ENCODE assay signal across 1 cellular context in the genomic region with DNA sequence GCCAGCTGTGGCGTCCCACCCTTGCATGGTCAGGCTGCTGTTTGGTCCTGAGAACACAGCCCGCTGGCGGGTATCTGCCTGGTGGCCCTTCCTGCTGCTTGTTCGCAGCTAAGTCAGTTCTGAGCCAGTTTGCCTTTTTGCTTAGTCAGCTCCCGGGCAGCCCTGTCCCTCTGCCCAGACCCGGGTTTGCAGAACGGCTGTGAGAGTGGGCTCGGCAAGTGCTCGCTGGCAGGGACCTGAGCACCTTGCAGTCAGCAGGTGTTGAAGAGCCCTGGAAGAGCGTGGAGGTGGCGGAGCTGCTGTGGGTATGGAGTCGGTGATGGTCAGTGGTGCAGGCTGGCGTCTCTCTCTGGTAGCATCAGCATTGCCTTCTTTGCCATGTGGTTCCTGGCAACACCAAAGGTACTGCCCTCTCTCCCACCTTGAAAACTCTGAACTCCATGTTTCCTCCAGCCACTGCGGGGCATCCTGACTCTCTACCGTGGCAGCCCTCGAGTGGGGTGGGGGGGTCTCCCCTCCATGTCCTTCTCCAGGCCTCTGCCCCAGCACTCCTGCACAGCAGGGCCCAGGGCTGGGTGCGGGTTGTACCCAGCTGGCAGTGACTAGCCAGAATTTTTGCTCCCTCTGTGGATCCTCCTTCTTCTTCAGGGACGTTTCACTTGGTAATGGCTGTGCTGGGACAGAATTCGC.
TF ChIP-seq lines count a peak whose summit lies in the region.

No MANE protein-coding gene starts in this region.

TF ChIP-seq in IMR-90, 13 proteins besides CTCF, POLR2A, EP300 and RAD21:
- TF ChIP-seq FOS (IDR thresholded peaks at IDR 0.05; ENCODE audit: low read depth, low read length) = no peak
- no peak for TF ChIP-seq MAZ (IDR thresholded peaks at IDR 0.05; ENCODE audit: borderline replicate concordance, low read depth, low read length)
- TF ChIP-seq MAFK (IDR thresholded peaks at IDR 0.05; ENCODE audit: low read depth, low read length) = peak; percentile 66
- no peak for TF ChIP-seq NFE2L2 (IDR thresholded peaks at IDR 0.05; ENCODE audit: low read depth, low read length)
- TF ChIP-seq CHD1 (IDR thresholded peaks at IDR 0.05; ENCODE audit: low read depth, low read length) = no peak
